In genomic region chr2:144071461-144071860, GRCh38 we compare ENCODE assay signal across 19 cellular contexts.
DNase-seq lines count a peak whose midpoint lies in the region; ATAC-seq and TF ChIP-seq lines count a peak whose summit lies in the region.
"Had no signal": no experiment of that assay in that cellular context is flagged by ENCODE, and none has a peak within 500 bp of the region (broad histone marks: within the 10 kb centered on the region; RNA-seq: fewer than 3 reads in every experiment).

No MANE protein-coding gene starts in this region.

- H3K27ac Mint-ChIP-seq in endodermal cell, result no peak overlapping the region
- no peak overlapping the region for H3K27ac Mint-ChIP-seq in activated T-helper 1 cell treated with anti-CD3 and anti-CD28 coated beads, Interleukin-12 subunit alpha, Interleukin-12 subunit beta, Interleukin-2, Interleukin-4 antibody, amounts not matched to agents 30 ng/mL and 10 ng/mL and 1 ng/mL, durations not matched to agents 14 hours and 24 hours and 36 hours
- H3K27ac Mint-ChIP-seq: activated B cell treated with CpG ODN at 0.5 μM for 24 hours, T-cell had no signal

- H3K9me3 Mint-ChIP-seq in endodermal cell, result no peaks in the 10 kb centered on the region
- no peaks in the 10 kb centered on the region for H3K9me3 Mint-ChIP-seq in activated T-helper 1 cell treated with anti-CD3 and anti-CD28 coated beads, Interleukin-12 subunit alpha, Interleukin-12 subunit beta, Interleukin-2, Interleukin-4 antibody, amounts not matched to agents 30 ng/mL and 10 ng/mL and 1 ng/mL, durations not matched to agents 14 hours and 24 hours and 36 hours
- H3K9me3 Mint-ChIP-seq: activated B cell treated with CpG ODN at 0.5 μM for 24 hours, T-cell had no signal

- H3K4me3 Mint-ChIP-seq in endodermal cell, result no peak overlapping the region
- H3K4me3 Mint-ChIP-seq in activated T-helper 1 cell treated with anti-CD3 and anti-CD28 coated beads, Interleukin-12 subunit alpha, Interleukin-12 subunit beta, Interleukin-2, Interleukin-4 antibody, amounts not matched to agents 30 ng/mL and 10 ng/mL and 1 ng/mL, durations not matched to agents 14 hours and 24 hours and 36 hours, result no peak overlapping the region
- H3K4me3 Mint-ChIP-seq: activated B cell treated with CpG ODN at 0.5 μM for 24 hours, T-cell had no signal

- H3K4me2 ChIP-seq in PC-3 (ENCODE audit: low read length), result no peak overlapping the region

- ATAC-seq in PC-3 (peak; percentile 63), HG03457 (IDR thresholded peaks at IDR 0.05; ENCODE audit: unreplicated experiment) (no peak)
- ATAC-seq: pancreas, T-cell had no signal

- H3K9ac ChIP-seq in PC-3 (ENCODE audit: low read length) (no peak overlapping the region), endodermal cell (ENCODE audit: extremely low read depth, low read length, poor library complexity, severe bottlenecking) (no peak overlapping the region)

- H3K27me3 ChIP-seq in PC-3 (ENCODE audit: low read length), result no peaks in the 10 kb centered on the region
- no peaks in the 10 kb centered on the region for H3K27me3 ChIP-seq in endodermal cell (ENCODE audit: control insufficient read depth, insufficient read depth, low read length, poor library complexity, severe bottlenecking)
- H3K27me3 ChIP-seq in MG63, result no peaks in the 10 kb centered on the region
- H3K27me3 ChIP-seq: pancreas, stomach had no signal

- no peaks in the 10 kb centered on the region for H3K36me3 ChIP-seq in PC-3 (ENCODE audit: low read depth, low read length)
- no peaks in the 10 kb centered on the region for H3K36me3 ChIP-seq in endodermal cell (ENCODE audit: control insufficient read depth, insufficient read depth, low read length)
- H3K36me3 ChIP-seq in MG63, result no peaks in the 10 kb centered on the region
- H3K36me3 ChIP-seq: pancreas, stomach had no signal

- peak; percentile 65 for TF ChIP-seq CTCF in PC-3 (conservative IDR thresholded peaks at IDR 0.05; ENCODE audit: low read depth, low read length)
- TF ChIP-seq CTCF in endodermal cell (conservative IDR thresholded peaks at IDR 0.05), result peak; percentile 51
- no peak for TF ChIP-seq CTCF in GM10266 (IDR thresholded peaks at IDR 0.05; ENCODE audit: control insufficient read depth, insufficient read depth, low read depth, missing control alignments)

- DNase-seq in GM03348 (ENCODE audit: low spot score), result peak; percentile 13
- peak; percentile 69 for DNase-seq in PC-3
- DNase-seq in endodermal cell, result no peak
- DNase-seq in pons (ENCODE audit: low spot score), result peak; percentile 10
- no peak for DNase-seq in GM10266 (ENCODE audit: extremely low spot score)
- DNase-seq in activated T-helper 1 cell treated with anti-CD3 and anti-CD28 coated beads, Interleukin-12 subunit alpha, Interleukin-12 subunit beta, Interleukin-2, Interleukin-4 antibody, amounts not matched to agents 30 ng/mL and 10 ng/mL and 1 ng/mL, durations not matched to agents 14 hours and 24 hours and 36 hours (ENCODE audit: low spot score), result no peak
- DNase-seq in MG63, result no peak
- DNase-seq: activated B cell treated with CpG ODN at 0.5 μM for 24 hours, activated gamma-delta T cell, caudate nucleus, GDM1, Karpas-422, kidney glomerular epithelial cell, NCI-H1694 treated with DMSO at 0.1 percent for 48 hours, NCI-H524 treated with DMSO at 0.1 percent for 48 hours, pancreas, stomach, T-cell had no signal

- H3K79me2 ChIP-seq in PC-3 (ENCODE audit: low read length), result no peaks in the 10 kb centered on the region

- no peak overlapping the region for H2AFZ ChIP-seq in PC-3 (ENCODE audit: low read length)

- intact Hi-C loops in PC-3 (cut with micrococcal nuclease), result no loop called here
- intact Hi-C loops in activated T-helper 1 cell treated with anti-CD3 and anti-CD28 coated beads, Interleukin-12 subunit alpha, Interleukin-12 subunit beta, Interleukin-2, Interleukin-4 antibody, amounts not matched to agents 30 ng/mL and 10 ng/mL and 1 ng/mL, durations not matched to agents 14 hours and 24 hours and 36 hours (cut with micrococcal nuclease), result no loop called here

- no TSS peak for BruUV-seq in PC-3 (replicated peaks; lab: Mats Ljungman, UMichigan)

- no peaks in the 10 kb centered on the region for H3K9me2 ChIP-seq in PC-3 (replicated peaks; ENCODE audit: low read length)

- H3K4me1 ChIP-seq in PC-3 (ENCODE audit: insufficient read depth, low read length) (no peaks in the 10 kb centered on the region), endodermal cell (ENCODE audit: control insufficient read depth, insufficient read depth, low read length) (no peaks in the 10 kb centered on the region)
- H3K4me1 ChIP-seq: stomach had no signal

- no peaks in the 10 kb centered on the region for H3K36me3 Mint-ChIP-seq in endodermal cell (ENCODE audit: low read depth)
- H3K36me3 Mint-ChIP-seq in activated T-helper 1 cell treated with anti-CD3 and anti-CD28 coated beads, Interleukin-12 subunit alpha, Interleukin-12 subunit beta, Interleukin-2, Interleukin-4 antibody, amounts not matched to agents 30 ng/mL and 10 ng/mL and 1 ng/mL, durations not matched to agents 14 hours and 24 hours and 36 hours (ENCODE audit: low read depth), result no peaks in the 10 kb centered on the region

- no peaks in the 10 kb centered on the region for H4K20me1 ChIP-seq in PC-3 (ENCODE audit: low read length)

- H3K27ac ChIP-seq in PC-3 (ENCODE audit: low read length) (no peak overlapping the region), endodermal cell (ENCODE audit: low read depth, low read length) (no peak overlapping the region)
- H3K27ac ChIP-seq: pancreas had no signal

- no peaks in the 10 kb centered on the region for H3K4me1 Mint-ChIP-seq in endodermal cell
- no peaks in the 10 kb centered on the region for H3K4me1 Mint-ChIP-seq in activated T-helper 1 cell treated with anti-CD3 and anti-CD28 coated beads, Interleukin-12 subunit alpha, Interleukin-12 subunit beta, Interleukin-2, Interleukin-4 antibody, amounts not matched to agents 30 ng/mL and 10 ng/mL and 1 ng/mL, durations not matched to agents 14 hours and 24 hours and 36 hours (ENCODE audit: low read depth)
- H3K4me1 Mint-ChIP-seq: T-cell had no signal

- H3K9me3 ChIP-seq in PC-3 (ENCODE audit: low read length) (no peaks in the 10 kb centered on the region), endodermal cell (ENCODE audit: control insufficient read depth, low read length) (no peaks in the 10 kb centered on the region), MG63 (no peaks in the 10 kb centered on the region)
- H3K9me3 ChIP-seq: pancreas, stomach had no signal

- CTCF ChIA-PET in PC-3 (lab: Charles Lee), result no interaction called here

- no peaks in the 10 kb centered on the region for H3F3A ChIP-seq in PC-3 (ENCODE audit: low read length, unreplicated experiment)

- H3K27me3 Mint-ChIP-seq in endodermal cell (ENCODE audit: insufficient read depth), result no peaks in the 10 kb centered on the region
- no peaks in the 10 kb centered on the region for H3K27me3 Mint-ChIP-seq in activated T-helper 1 cell treated with anti-CD3 and anti-CD28 coated beads, Interleukin-12 subunit alpha, Interleukin-12 subunit beta, Interleukin-2, Interleukin-4 antibody, amounts not matched to agents 30 ng/mL and 10 ng/mL and 1 ng/mL, durations not matched to agents 14 hours and 24 hours and 36 hours (ENCODE audit: insufficient read depth)
- H3K27me3 Mint-ChIP-seq: activated B cell treated with CpG ODN at 0.5 μM for 24 hours, T-cell had no signal

- POLR2A ChIA-PET in PC-3 (lab: Charles Lee; ENCODE audit: unreplicated experiment), result no interaction called here

- 84 to 95% methylated on average over 4 of the region's 4 CpGs for WGBS in endodermal cell (ENCODE audit: insufficient coverage in 1 of 2, insufficient read length in 1 of 2), 2 experiments

- H3K4me3 ChIP-seq in PC-3 (ENCODE audit: low read length) (no peak overlapping the region), endodermal cell (ENCODE audit: low read length) (no peak overlapping the region), MG63 (no peak overlapping the region)
- H3K4me3 ChIP-seq: pancreas, stomach had no signal

Comparison
In these comparisons a context has a peak if more than half of its experiments do, and no peak if none do; other contexts are left out.
1. DNase-seq: peak in GM03348 (single experiment), PC-3 (single experiment) and pons (single experiment); none in endodermal cell (single experiment), GM10266 (single experiment), activated T-helper 1 cell treated with anti-CD3 and anti-CD28 coated beads, Interleukin-12 subunit alpha, Interleukin-12 subunit beta, Interleukin-2, Interleukin-4 antibody, amounts not matched to agents 30 ng/mL and 10 ng/mL and 1 ng/mL, durations not matched to agents 14 hours and 24 hours and 36 hours (single experiment) and MG63 (single experiment).